Comparison of ENCODE assay signal across 8 cellular contexts in the genomic region with DNA sequence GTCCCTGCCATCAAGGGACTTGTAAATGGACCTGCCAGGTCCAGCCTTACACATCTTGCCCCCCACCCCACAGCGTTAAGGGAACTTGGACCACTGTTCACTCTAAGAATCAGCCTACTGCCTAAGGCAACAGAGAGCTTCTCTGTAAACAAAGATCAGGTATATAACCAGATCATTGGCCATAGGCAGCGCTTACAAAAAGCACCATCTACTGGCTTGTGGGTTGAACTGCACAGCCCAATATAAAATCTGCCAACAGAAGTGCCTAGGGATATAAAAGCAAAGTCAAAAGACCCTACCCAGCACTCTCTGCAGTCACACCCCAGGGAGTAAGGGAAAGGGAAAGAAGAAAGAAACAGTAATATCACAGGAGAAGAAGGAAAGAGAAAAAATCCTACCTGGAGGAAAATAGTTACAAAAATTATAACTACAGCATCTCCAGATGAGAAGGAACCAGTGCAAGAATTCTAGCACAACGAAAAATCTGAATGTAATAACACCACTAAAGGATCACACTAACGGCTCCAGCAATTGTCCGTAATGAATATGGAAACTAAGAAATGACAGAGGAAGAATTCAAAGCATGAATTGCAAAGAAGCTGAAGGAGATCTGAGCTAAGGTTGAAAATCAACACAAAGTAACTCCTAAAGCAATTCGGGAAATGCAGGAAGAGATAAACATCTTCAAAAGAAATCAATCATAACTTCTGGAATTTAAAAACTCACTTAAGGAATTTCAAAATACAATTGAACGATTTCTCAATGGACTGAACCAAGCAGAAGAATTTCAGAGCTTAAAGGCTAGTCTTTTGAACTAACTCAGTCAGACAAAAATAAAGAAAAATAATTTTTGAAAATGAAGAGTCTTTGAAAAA.
A peak's percentile ranks its signal among the peaks of the same experiment; 100 is the strongest.
DNase-seq lines count a peak whose midpoint lies in the region; ATAC-seq, FAIRE-seq and TF ChIP-seq lines count a peak whose summit lies in the region.

No MANE protein-coding gene starts in this region.

- H3K79me2 ChIP-seq in endothelial cell of umbilical vein (ENCODE audit: control insufficient read depth, insufficient read depth, low read length), result no peaks in the 10 kb centered on the region

- no peaks in the 10 kb centered on the region for H3K4me1 ChIP-seq in endothelial cell of umbilical vein (ENCODE audit: control insufficient read depth, extremely low read depth, insufficient read depth, low read length)
- H3K4me1 ChIP-seq in mucosa of descending colon (ENCODE audit: low read depth), result no peaks in the 10 kb centered on the region

- FAIRE-seq in endothelial cell of umbilical vein (lab: Jason Lieb, UNC), result peak; percentile 65
- no peak for FAIRE-seq in urothelium cell line (lab: Jason Lieb, UNC)

- CTCF ChIA-PET in GM10248 (lab: Yijun Ruan, JAX), result interaction anchor here (0.7 to 4.0 kb wide), 17 partner anchors 13 to 960 kb away, joined by 3 to 17 read pairs (median 3); no protein-coding TSS in a partner anchor
- CTCF ChIA-PET in activated CD4-positive, alpha-beta T cell treated with anti-CD3 and anti-CD28 coated beads for 36 hours (lab: Charles Lee), result interaction anchor here (0.7 to 3.3 kb wide), 7 partner anchors 14 to 859 kb away, joined by 3 to 15 read pairs (median 4); no protein-coding TSS in a partner anchor
- CTCF ChIA-PET in endothelial cell of umbilical vein (lab: Charles Lee), result interaction anchor here (0.5 to 4.4 kb wide), 43 partner anchors 9 to 913 kb away, joined by 3 to 69 read pairs (median 5); a partner anchor contains a TSS

- ATAC-seq in activated CD4-positive, alpha-beta T cell treated with anti-CD3 and anti-CD28 coated beads for 36 hours, result peak; percentile 66
- peak; percentile 72 for ATAC-seq in mucosa of descending colon

- peak overlapping the region; percentile 50 for H3K4me2 ChIP-seq in endothelial cell of umbilical vein (ENCODE audit: insufficient read depth, low read length)

- peak overlapping the region; percentile 54 for H2AFZ ChIP-seq in endothelial cell of umbilical vein (ENCODE audit: low read depth, low read length)

- dilution Hi-C loops in endothelial cell of umbilical vein (cut with MboI; ENCODE audit: extremely low pct_ligation_motif_present, low sequenced_read_pairs), result no loop called here

- no peaks in the 10 kb centered on the region for H3K36me3 Mint-ChIP-seq in activated CD4-positive, alpha-beta T cell treated with anti-CD3 and anti-CD28 coated beads for 36 hours (ENCODE audit: low read depth)

- no peaks in the 10 kb centered on the region for H3K36me3 ChIP-seq in endothelial cell of umbilical vein (ENCODE audit: control insufficient read depth in 2 of 2, extremely low read depth in 1 of 2, insufficient read depth in 2 of 2, low read length in 2 of 2)
- H3K36me3 ChIP-seq in mucosa of descending colon (ENCODE audit: low read depth), result no peaks in the 10 kb centered on the region

- no peak overlapping the region for H3K27ac ChIP-seq in endothelial cell of umbilical vein (ENCODE audit: insufficient read depth, low read depth, low read length)

- no peak overlapping the region for H3K9ac ChIP-seq in endothelial cell of umbilical vein (replicated peaks; ENCODE audit: extremely low read depth, insufficient read depth, low read length)

- H3K27me3 ChIP-seq in endothelial cell of umbilical vein (ENCODE audit: control insufficient read depth in 2 of 2, insufficient read depth in 2 of 2, low read length in 2 of 2), result peaks cover 0 to 8% of the 10 kb centered on the region in 2 experiments

- no peak overlapping the region for H3K4me3 Mint-ChIP-seq in activated CD4-positive, alpha-beta T cell treated with anti-CD3 and anti-CD28 coated beads for 36 hours

- peak; percentile 39 for DNase-seq in GM10248 (ENCODE audit: extremely low spot score)
- peak; percentile 60 for DNase-seq in HFF-Myc (ENCODE audit: extremely low read depth, low read depth)
- DNase-seq in NCI-H2081 (lab: John Stamatoyannopoulos, UW), result peak; percentile 38 to 65
- peak; percentile 44 for DNase-seq in activated CD4-positive, alpha-beta T cell treated with anti-CD3 and anti-CD28 coated beads for 36 hours
- peak; percentile 71 for DNase-seq in endothelial cell of umbilical vein (ENCODE audit: low read depth, low spot score)
- DNase-seq in mucosa of descending colon, result peak in 1 of 3 donors; percentile 38
- DNase-seq in urothelium cell line (ENCODE audit: low spot score), result peak; percentile 57
- no peak for DNase-seq in activated CD4-positive, CD25-positive, alpha-beta regulatory T cell treated with anti-CD3 and anti-CD28 coated beads, Interleukin-2, amount 50 U/mL, for 72 hours

- peak; percentile 74 for TF ChIP-seq CTCF in GM10248 (IDR thresholded peaks at IDR 0.05; ENCODE audit: control extremely low read depth, extremely low read depth, low read depth, missing control alignments)
- peak; percentile 86 for TF ChIP-seq CTCF in HFF-Myc (IDR thresholded peaks at IDR 0.05; ENCODE audit: low read depth, low read length, missing control alignments)
- peak; percentile 75 to 76 for TF ChIP-seq CTCF in endothelial cell of umbilical vein (IDR thresholded peaks at IDR 0.05; ENCODE audit: extremely low read depth in 1 of 2, insufficient read depth in 1 of 2, low read depth in 1 of 2, low read length in 2 of 2)
- TF ChIP-seq CTCF in mucosa of descending colon (IDR thresholded peaks at IDR 0.05), result peak; percentile 43

- H3K4me3 ChIP-seq in HFF-Myc (replicated peaks; ENCODE audit: low read depth, low read length) (no peak overlapping the region), endothelial cell of umbilical vein (replicated peaks in 1 of 3; ENCODE audit: insufficient read depth in 1 of 3, low read depth in 1 of 3, low read length in 3 of 3) (no peak overlapping the region), mucosa of descending colon (no peak overlapping the region)

- no peak for TF ChIP-seq POLR2A in endothelial cell of umbilical vein (IDR thresholded peaks at IDR 0.05; ENCODE audit: low read depth, low read length)

- H4K20me1 ChIP-seq in endothelial cell of umbilical vein (replicated peaks; ENCODE audit: control insufficient read depth, extremely low read depth, insufficient read depth, low read length), result no peaks in the 10 kb centered on the region

- no peaks in the 10 kb centered on the region for H3K9me3 ChIP-seq in endothelial cell of umbilical vein (replicated peaks; ENCODE audit: control insufficient read depth, insufficient read depth, low read length)
- H3K9me3 ChIP-seq in mucosa of descending colon, result no peaks in the 10 kb centered on the region

- POLR2A ChIA-PET in GM10248 (lab: Yijun Ruan, JAX), result no interaction called here
- POLR2A ChIA-PET in activated CD4-positive, alpha-beta T cell treated with anti-CD3 and anti-CD28 coated beads for 36 hours (lab: Charles Lee), result no interaction called here
- POLR2A ChIA-PET in endothelial cell of umbilical vein (lab: Charles Lee), result interaction anchor here (0.7 kb wide), 1 partner anchor 538 kb away, joined by 3 read pairs; no protein-coding TSS in a partner anchor

- peaks cover 19% of the 10 kb centered on the region for H3K27me3 Mint-ChIP-seq in activated CD4-positive, alpha-beta T cell treated with anti-CD3 and anti-CD28 coated beads for 36 hours

- no TSS peak for BruUV-seq in endothelial cell of umbilical vein (replicated peaks; lab: Mats Ljungman, UMichigan)

- intact Hi-C loops in activated CD4-positive, alpha-beta T cell treated with anti-CD3 and anti-CD28 coated beads for 36 hours (cut with DNase I, micrococcal nuclease), result loop anchor here in 1 of 2 experiments (2.0 to 10.0 kb wide), 3 partner anchors 641 to 857 kb away; no protein-coding TSS in a partner anchor
- intact Hi-C loops in endothelial cell of umbilical vein (cut with micrococcal nuclease) (loop anchor here (1.0 to 5.0 kb wide), 6 partner anchors 15 to 857 kb away; no protein-coding TSS in a partner anchor), mucosa of descending colon (cut with DNase I, micrococcal nuclease) (no loop called here)

- H3K9me3 Mint-ChIP-seq in activated CD4-positive, alpha-beta T cell treated with anti-CD3 and anti-CD28 coated beads for 36 hours (ENCODE audit: low read depth), result peaks cover 4% of the 10 kb centered on the region

- H3K4me1 Mint-ChIP-seq in activated CD4-positive, alpha-beta T cell treated with anti-CD3 and anti-CD28 coated beads for 36 hours, result peaks cover 4% of the 10 kb centered on the region

- H3K27ac Mint-ChIP-seq in activated CD4-positive, alpha-beta T cell treated with anti-CD3 and anti-CD28 coated beads for 36 hours, result no peak overlapping the region

- no peaks in the 10 kb centered on the region for H3K9me1 ChIP-seq in endothelial cell of umbilical vein (replicated peaks; ENCODE audit: control insufficient read depth, extremely low read depth, insufficient read depth, low read length)

TF ChIP-seq in endothelial cell of umbilical vein, 7 proteins besides CTCF, POLR2A, EP300 and RAD21:
- TF ChIP-seq MYC (IDR thresholded peaks at IDR 0.05; ENCODE audit: low read depth, low read length) (no peak), FOS (IDR thresholded peaks at IDR 0.05; ENCODE audit: borderline replicate concordance, insufficient read depth, low read length) (no peak), GATA2 (IDR thresholded peaks at IDR 0.05; ENCODE audit: insufficient read depth, insufficient read length, low read depth, low read length) (no peak), POLR2AphosphoS5 (IDR thresholded peaks at IDR 0.05; ENCODE audit: insufficient read depth, low read depth, low read length) (no peak), EZH2 (IDR thresholded peaks at IDR 0.05; ENCODE audit: borderline replicate concordance, low read depth, low read length, severe bottlenecking) (no peak), JUN (IDR thresholded peaks at IDR 0.05; ENCODE audit: borderline replicate concordance, insufficient read depth, insufficient read length, low read depth) (no peak)
- TF ChIP-seq, protein P1, sequence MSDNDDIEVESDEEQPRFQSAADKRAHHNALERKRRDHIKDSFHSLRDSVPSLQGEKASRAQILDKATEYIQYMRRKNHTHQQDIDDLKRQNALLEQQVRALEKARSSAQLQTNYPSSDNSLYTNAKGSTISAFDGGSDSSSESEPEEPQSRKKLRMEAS (IDR thresholded peaks at IDR 0.05; ENCODE audit: insufficient read depth, insufficient read length), result no peak
TF ChIP-seq in endothelial cell of umbilical vein: peak in this region for 0.
